1 cellular context compared by ENCODE assay signal in the genomic region with DNA sequence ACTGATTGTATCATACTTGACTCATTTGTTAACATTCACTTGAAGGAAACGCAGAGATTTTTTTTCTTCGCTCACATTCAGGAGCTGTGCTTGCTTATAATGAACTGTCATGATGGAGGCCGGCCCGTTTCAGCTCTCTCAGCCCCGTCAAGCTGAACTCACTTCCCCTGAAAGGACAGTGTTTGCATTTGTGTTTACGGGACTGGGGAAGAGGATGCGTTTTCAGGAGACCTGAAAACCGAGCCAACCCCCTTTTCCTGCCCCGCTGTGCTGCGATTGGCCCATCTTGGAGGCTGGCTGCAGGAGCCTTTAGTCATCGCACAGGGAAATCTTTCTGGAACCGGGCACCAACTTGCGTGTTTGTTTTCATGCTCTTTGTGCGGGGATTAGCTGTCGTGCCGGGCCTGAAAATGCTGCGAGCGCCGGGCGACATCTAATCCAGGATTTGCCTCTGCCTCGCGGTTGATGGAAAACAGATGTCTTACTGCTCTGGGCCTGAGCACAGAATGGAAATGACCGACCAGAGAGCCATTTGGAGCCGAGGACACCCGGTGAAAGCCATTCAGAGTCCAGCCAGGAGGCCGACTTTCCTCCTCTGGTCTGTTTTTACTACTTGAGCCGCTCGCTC.
TF ChIP-seq lines count a peak whose summit lies in the region.

No MANE protein-coding gene starts in this region.

TF ChIP-seq in WTC11, 78 proteins besides CTCF, POLR2A, EP300 and RAD21 (continued from another document):
- TF ChIP-seq, protein P1, sequence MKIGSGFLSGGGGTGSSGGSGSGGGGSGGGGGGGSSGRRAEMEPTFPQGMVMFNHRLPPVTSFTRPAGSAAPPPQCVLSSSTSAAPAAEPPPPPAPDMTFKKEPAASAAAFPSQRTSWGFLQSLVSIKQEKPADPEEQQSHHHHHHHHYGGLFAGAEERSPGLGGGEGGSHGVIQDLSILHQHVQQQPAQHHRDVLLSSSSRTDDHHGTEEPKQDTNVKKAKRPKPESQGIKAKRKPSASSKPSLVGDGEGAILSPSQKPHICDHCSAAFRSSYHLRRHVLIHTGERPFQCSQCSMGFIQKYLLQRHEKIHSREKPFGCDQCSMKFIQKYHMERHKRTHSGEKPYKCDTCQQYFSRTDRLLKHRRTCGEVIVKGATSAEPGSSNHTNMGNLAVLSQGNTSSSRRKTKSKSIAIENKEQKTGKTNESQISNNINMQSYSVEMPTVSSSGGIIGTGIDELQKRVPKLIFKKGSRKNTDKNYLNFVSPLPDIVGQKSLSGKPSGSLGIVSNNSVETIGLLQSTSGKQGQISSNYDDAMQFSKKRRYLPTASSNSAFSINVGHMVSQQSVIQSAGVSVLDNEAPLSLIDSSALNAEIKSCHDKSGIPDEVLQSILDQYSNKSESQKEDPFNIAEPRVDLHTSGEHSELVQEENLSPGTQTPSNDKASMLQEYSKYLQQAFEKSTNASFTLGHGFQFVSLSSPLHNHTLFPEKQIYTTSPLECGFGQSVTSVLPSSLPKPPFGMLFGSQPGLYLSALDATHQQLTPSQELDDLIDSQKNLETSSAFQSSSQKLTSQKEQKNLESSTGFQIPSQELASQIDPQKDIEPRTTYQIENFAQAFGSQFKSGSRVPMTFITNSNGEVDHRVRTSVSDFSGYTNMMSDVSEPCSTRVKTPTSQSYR (CRISPR knock-in tag; IDR thresholded peaks at IDR 0.05), result no peak
- TF ChIP-seq CBFB (CRISPR knock-in tag; IDR thresholded peaks at IDR 0.05; ENCODE audit: low read depth), result no peak
- no peak for TF ChIP-seq NR2C2 (CRISPR knock-in tag; IDR thresholded peaks at IDR 0.05)
